In the genomic region with DNA sequence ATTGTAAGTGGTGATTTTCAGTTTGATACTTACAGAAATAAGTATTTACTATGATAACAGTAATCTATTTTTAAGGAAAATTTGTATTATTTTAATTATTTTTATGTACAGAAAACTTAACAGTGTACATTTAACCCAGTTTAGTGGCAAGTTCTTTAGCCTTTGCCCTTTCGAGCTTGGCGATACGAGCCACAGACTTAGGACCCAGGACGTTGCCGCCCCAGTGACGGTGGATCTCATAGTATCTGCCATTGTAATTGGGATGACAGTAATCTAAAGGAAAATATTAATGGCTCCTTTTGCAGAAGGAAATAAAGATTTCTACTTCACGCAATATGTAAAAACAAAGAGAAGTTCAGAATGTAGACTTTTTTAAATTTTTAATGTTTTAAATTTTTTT, we compare ENCODE assay signal across 29 cellular contexts.
"Had no signal": no experiment of that assay in that cellular context is flagged by ENCODE, and none has a peak within 500 bp of the region (broad histone marks: within the 10 kb centered on the region; RNA-seq: fewer than 3 reads in every experiment).

No MANE protein-coding gene starts in this region.

- ATAC-seq: natural killer cell; psoas muscle; right cardiac atrium; stimulated activated memory B cell treated with anti-CD40 and anti-IgM and Interleukin-4, amounts not matched to agents 10 μg/mL and 1 μg/mL and 100 μg/mL, for 72 hours; stimulated activated naive CD8-positive, alpha-beta T cell treated with anti-CD3 and anti-CD28 coated beads, Interleukin-15, amount 100 ng/mL, for 72 hours; stimulated activated naive CD8-positive, alpha-beta T cell treated with anti-CD3 and anti-CD28 coated beads, Interleukin-15, Interleukin-2, amounts not matched to agents 100 U/mL and 50 U/mL, for 24 hours; upper lobe of right lung had no signal

- H3K36me3 Mint-ChIP-seq: natural killer cell; neural progenitor cell; stimulated activated memory B cell treated with anti-CD40 and anti-IgM and Interleukin-4, amounts not matched to agents 10 μg/mL and 1 μg/mL and 100 μg/mL, for 72 hours; type B pancreatic cell had no signal

- H3K27me3 ChIP-seq: ovary, spleen, suprapubic skin, testis, tibial artery, transverse colon, upper lobe of right lung, uterus had no signal

- DNase-seq: natural killer cell; occipital lobe; ovary; posterior cingulate gyrus; psoas muscle; right cardiac atrium; spleen; stimulated activated CD4-positive, alpha-beta T cell treated with anti-CD3 and anti-CD28 coated beads, Interleukin-12 subunit alpha, Interleukin-12 subunit beta, amount 100 ng/mL, for 4 hours; stimulated activated CD4-positive, alpha-beta T cell treated with anti-CD3 and anti-CD28 coated beads, Interleukin-1b, Interleukin-23, amount 100 ng/mL, for 48 hours; stimulated activated CD4-positive, alpha-beta T cell treated with anti-CD3 and anti-CD28 coated beads, Interleukin-4, amount 100 ng/mL, for 1 hour; stimulated activated CD4-positive, alpha-beta T cell treated with anti-CD3 and anti-CD28 coated beads, Interleukin-4, amount 100 ng/mL, for 4 hours; stimulated activated CD8-positive, alpha-beta memory T cell treated with anti-CD3 and anti-CD28 coated beads, Interleukin-4, amount 100 ng/mL, for 48 hours; stimulated activated naive CD4-positive, alpha-beta T cell; stimulated activated naive CD8-positive, alpha-beta T cell treated with anti-CD3 and anti-CD28 coated beads, Interleukin-15, amount 100 ng/mL, for 72 hours; stimulated activated naive CD8-positive, alpha-beta T cell treated with anti-CD3 and anti-CD28 coated beads, Interleukin-15, Interleukin-2, amounts not matched to agents 100 U/mL and 50 U/mL, for 24 hours; substantia nigra; testis; tibial artery; transverse colon; upper lobe of right lung; uterus had no signal

- H3K36me3 ChIP-seq: neural progenitor cell, ovary, suprapubic skin, transverse colon, upper lobe of right lung, uterus had no signal

- H3K9me3 ChIP-seq: ovary, psoas muscle, spleen, suprapubic skin, testis, tibial artery, transverse colon, upper lobe of right lung, uterus had no signal

- H3K4me1 ChIP-seq: neural progenitor cell, psoas muscle, uterus had no signal

- H3K27ac ChIP-seq: neural progenitor cell, ovary, psoas muscle, suprapubic skin, testis, tibial artery, transverse colon, upper lobe of right lung, uterus had no signal

- H3K9me3 Mint-ChIP-seq: natural killer cell; nephron; neural progenitor cell; stimulated activated memory B cell treated with anti-CD40 and anti-IgM and Interleukin-4, amounts not matched to agents 10 μg/mL and 1 μg/mL and 100 μg/mL, for 72 hours; stimulated activated naive CD8-positive, alpha-beta T cell treated with anti-CD3 and anti-CD28 coated beads, Interleukin-15, amount 100 ng/mL, for 72 hours; type B pancreatic cell had no signal

- H3K4me3 Mint-ChIP-seq: natural killer cell; nephron; neural progenitor cell; stimulated activated memory B cell treated with anti-CD40 and anti-IgM and Interleukin-4, amounts not matched to agents 10 μg/mL and 1 μg/mL and 100 μg/mL, for 72 hours; stimulated activated naive CD8-positive, alpha-beta T cell treated with anti-CD3 and anti-CD28 coated beads, Interleukin-15, amount 100 ng/mL, for 72 hours; type B pancreatic cell had no signal

- H3K4me3 ChIP-seq: neural progenitor cell, ovary, psoas muscle, skin epidermis, smooth muscle cell, spleen, suprapubic skin, testis, tibial artery, transverse colon, upper lobe of right lung, uterus had no signal

- H3K27me3 Mint-ChIP-seq: stimulated activated naive CD8-positive, alpha-beta T cell treated with anti-CD3 and anti-CD28 coated beads, Interleukin-15, amount 100 ng/mL, for 72 hours had no signal

- H3K27ac Mint-ChIP-seq: natural killer cell; neural progenitor cell; progenitor cell of endocrine pancreas; stimulated activated memory B cell treated with anti-CD40 and anti-IgM and Interleukin-4, amounts not matched to agents 10 μg/mL and 1 μg/mL and 100 μg/mL, for 72 hours; stimulated activated naive CD8-positive, alpha-beta T cell treated with anti-CD3 and anti-CD28 coated beads, Interleukin-15, amount 100 ng/mL, for 72 hours; type B pancreatic cell had no signal
